Comparison of ENCODE assay signal across 1 cellular context in the genomic region with DNA sequence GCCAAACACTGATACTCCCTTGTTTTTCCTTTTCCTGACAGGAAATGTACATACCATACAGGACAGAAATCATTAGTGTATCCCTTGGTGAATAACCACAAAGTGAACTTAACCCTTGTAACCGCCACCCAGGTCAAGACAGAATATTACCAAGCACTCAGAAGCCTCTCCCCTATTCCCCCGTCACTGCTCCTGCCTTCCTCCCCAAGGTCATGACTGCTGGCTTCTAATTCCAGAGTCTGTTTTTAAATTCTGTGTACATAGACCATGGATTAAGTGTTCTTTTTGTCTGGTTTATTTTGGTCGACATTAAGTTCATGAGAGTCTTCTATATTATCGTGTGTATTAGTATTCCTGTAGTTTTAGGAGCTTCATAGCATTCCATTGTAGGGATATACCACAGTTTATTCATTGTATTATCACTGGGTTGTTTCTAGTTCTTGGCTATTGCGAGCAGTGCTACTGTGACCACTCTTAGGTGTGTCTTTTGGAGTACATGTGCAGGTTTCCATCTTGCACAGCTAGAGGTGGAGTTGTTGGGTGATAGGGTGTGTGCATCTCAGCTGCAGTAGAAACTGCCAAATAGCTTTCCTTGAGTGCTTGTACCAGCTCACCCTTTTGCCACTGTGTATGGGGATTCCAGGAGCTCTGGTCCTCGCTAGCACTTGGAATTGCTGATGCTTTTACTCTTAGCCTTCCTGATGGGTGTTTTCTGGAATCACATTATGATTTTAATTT.
TF ChIP-seq lines count a peak whose summit lies in the region.

No MANE protein-coding gene starts in this region.

TF ChIP-seq in HepG2, 621 proteins besides CTCF, POLR2A, EP300 and RAD21:
- TF ChIP-seq NCOA1 (CRISPR knock-in tag; IDR thresholded peaks at IDR 0.05) (no peak), ZNF7 (CRISPR knock-in tag; IDR thresholded peaks at IDR 0.05) (0 out of 2 replicates have a peak, but pooled peaks have one; percentile 35)
